In the genomic region with DNA sequence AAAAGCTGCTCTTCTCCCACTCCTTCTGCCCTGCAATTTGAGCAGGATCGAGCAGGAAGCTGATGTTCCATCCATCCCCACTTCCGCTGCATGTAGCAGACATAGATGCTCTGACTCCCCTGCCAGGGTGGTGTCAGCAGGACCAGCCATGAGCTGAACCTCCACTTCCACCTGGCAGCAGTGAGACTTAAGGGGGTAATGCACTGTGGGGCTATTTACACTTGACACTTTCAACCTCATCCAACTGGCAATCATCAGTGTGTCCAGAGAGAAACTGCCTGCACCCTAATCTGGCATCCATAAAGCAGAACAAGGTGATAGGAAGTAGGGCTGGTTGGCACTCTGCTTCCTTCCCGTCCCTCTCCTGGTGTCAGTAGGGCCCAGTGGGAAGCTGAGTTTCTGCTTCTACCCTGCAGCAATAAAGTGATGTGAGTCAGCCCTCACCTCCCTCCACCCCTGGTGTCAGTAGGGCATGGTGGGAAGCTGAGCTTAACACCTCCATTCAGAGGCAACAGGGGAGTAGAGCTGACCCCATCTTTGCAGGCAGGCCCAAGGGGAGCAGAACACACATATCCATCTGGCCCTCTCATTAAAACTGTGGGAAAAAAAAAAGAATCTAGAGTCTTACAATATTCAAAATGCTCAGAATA, we compare ENCODE assay signal across 23 cellular contexts.
A peak's percentile ranks its signal among the peaks of the same experiment; 100 is the strongest.
DNase-seq lines count a peak whose midpoint lies in the region; ATAC-seq and TF ChIP-seq lines count a peak whose summit lies in the region.
"Had no signal": no experiment of that assay in that cellular context is flagged by ENCODE, and none has a peak within 500 bp of the region (broad histone marks: within the 10 kb centered on the region; RNA-seq: fewer than 3 reads in every experiment).

No MANE protein-coding gene starts in this region.

- no peak overlapping the region for H3K4me2 ChIP-seq in trophoblast cell (ENCODE audit: low read length)
- H3K4me2 ChIP-seq in PC-3 (ENCODE audit: low read length): no peak overlapping the region
- H3K4me2 ChIP-seq: GM23338, PC-9, SK-N-SH had no signal

- TF ChIP-seq POLR2A in uterus (IDR thresholded peaks at IDR 0.05): no peak

- H3K27me3 ChIP-seq in trophoblast cell (ENCODE audit: insufficient read depth, low read length): no peaks in the 10 kb centered on the region
- no peaks in the 10 kb centered on the region for H3K27me3 ChIP-seq in uterus
- H3K27me3 ChIP-seq in PC-3 (ENCODE audit: low read length): 0 out of 2 replicates have a peak, but pooled peaks cover 7% of the 10 kb centered on the region

- no peaks in the 10 kb centered on the region for H3K36me3 Mint-ChIP-seq in osteocyte (ENCODE audit: unreplicated experiment)
- H3K36me3 Mint-ChIP-seq: CD8-positive, alpha-beta T cell had no signal

- H3K4me1 Mint-ChIP-seq in osteocyte (ENCODE audit: unreplicated experiment): no peaks in the 10 kb centered on the region

- H4K20me1 ChIP-seq in PC-3 (ENCODE audit: low read length): no peaks in the 10 kb centered on the region

- H3K27ac ChIP-seq in trophoblast cell (ENCODE audit: low read depth, low read length): no peak overlapping the region
- no peak overlapping the region for H3K27ac ChIP-seq in uterus
- H3K27ac ChIP-seq in PC-3 (ENCODE audit: low read length): no peak overlapping the region
- H3K27ac ChIP-seq: PC-9 had no signal

- H3K14ac ChIP-seq in trophoblast cell (ENCODE audit: low read length): no peak overlapping the region

- H3K79me1 ChIP-seq in trophoblast cell (ENCODE audit: low read length): no peaks in the 10 kb centered on the region

- no peak overlapping the region for H2AFZ ChIP-seq in trophoblast cell (ENCODE audit: insufficient read depth, low read length, poor library complexity)
- no peak overlapping the region for H2AFZ ChIP-seq in PC-3 (ENCODE audit: low read length)
- H2AFZ ChIP-seq: GM23338, PC-9 had no signal

- H3K9me3 ChIP-seq in trophoblast cell (ENCODE audit: insufficient read depth, low read depth, low read length) (no peaks in the 10 kb centered on the region), uterus (no peaks in the 10 kb centered on the region), PC-3 (ENCODE audit: low read length) (no peaks in the 10 kb centered on the region)
- H3K9me3 ChIP-seq: SK-N-SH had no signal

- H3K27ac Mint-ChIP-seq in osteocyte (ENCODE audit: unreplicated experiment): no peak overlapping the region
- H3K27ac Mint-ChIP-seq: CD8-positive, alpha-beta T cell; GM23338 had no signal

- H4K8ac ChIP-seq in trophoblast cell (ENCODE audit: low read depth, low read length): no peak overlapping the region

- H3F3A ChIP-seq in PC-3 (ENCODE audit: low read length, unreplicated experiment): no peaks in the 10 kb centered on the region

- intact Hi-C loops in uterus (cut with DNase I; ENCODE audit: low total_unique reads) (no loop called here), PC-3 (cut with micrococcal nuclease) (no loop called here)

- no peak overlapping the region for H4K91ac ChIP-seq in trophoblast cell (ENCODE audit: low read depth, low read length)

- H3K4ac ChIP-seq in trophoblast cell (ENCODE audit: low read depth, low read length): no peak overlapping the region

- H3K27me3 Mint-ChIP-seq in osteocyte (ENCODE audit: unreplicated experiment): peaks cover 14% of the 10 kb centered on the region

- POLR2A ChIA-PET in PC-3 (lab: Charles Lee; ENCODE audit: unreplicated experiment): no interaction called here

- no peak overlapping the region for H3K18ac ChIP-seq in trophoblast cell (ENCODE audit: low read length)

- H3K4me1 ChIP-seq in trophoblast cell (ENCODE audit: control insufficient read depth in 1 of 2, insufficient read depth in 2 of 2, low read length in 2 of 2) (no peaks in the 10 kb centered on the region), uterus (no peaks in the 10 kb centered on the region), PC-3 (ENCODE audit: insufficient read depth, low read length) (no peaks in the 10 kb centered on the region)

- H2BK12ac ChIP-seq in trophoblast cell (ENCODE audit: low read length): no peak overlapping the region

- H3K79me2 ChIP-seq in trophoblast cell (ENCODE audit: control insufficient read depth, insufficient read depth, low read length, poor library complexity): no peaks in the 10 kb centered on the region
- H3K79me2 ChIP-seq in PC-3 (ENCODE audit: low read length): no peaks in the 10 kb centered on the region

- CTCF ChIA-PET in PC-3 (lab: Charles Lee): no interaction called here

- H3K9ac ChIP-seq in trophoblast cell (ENCODE audit: low read length): no peak overlapping the region
- H3K9ac ChIP-seq in PC-3 (ENCODE audit: low read length): no peak overlapping the region
- H3K9ac ChIP-seq: SK-N-SH had no signal

- WGBS in trophoblast cell (ENCODE audit: extremely low coverage, insufficient coverage, insufficient read length): no CpG with 5 or more reads among the region's 3 CpGs

- no peak overlapping the region for H2BK120ac ChIP-seq in trophoblast cell (ENCODE audit: insufficient read depth, low read length, poor library complexity)

- no peaks in the 10 kb centered on the region for H3K9me2 ChIP-seq in PC-3 (replicated peaks; ENCODE audit: low read length)
- H3K9me2 ChIP-seq: SK-N-SH had no signal

- no peak overlapping the region for H3K4me3 ChIP-seq in trophoblast cell (ENCODE audit: low read depth, low read length)
- no peak overlapping the region for H3K4me3 ChIP-seq in uterus
- H3K4me3 ChIP-seq in PC-3 (ENCODE audit: low read length): no peak overlapping the region
- H3K4me3 ChIP-seq: GM12878, GM23338, PC-9 had no signal

- H3K36me3 ChIP-seq in trophoblast cell (ENCODE audit: control insufficient read depth in 1 of 2, insufficient read depth in 2 of 2, low read length in 2 of 2) (no peaks in the 10 kb centered on the region), uterus (no peaks in the 10 kb centered on the region), PC-3 (ENCODE audit: low read depth, low read length) (no peaks in the 10 kb centered on the region)

- DNase-seq in activated effector memory CD4-positive, alpha-beta T cell treated with anti-CD3 and anti-CD28 coated beads, Interleukin-2, amount 50 U/mL, for 16 hours: peak; percentile 12
- DNase-seq in activated effector memory CD4-positive, alpha-beta T cell treated with Interleukin-2 at 50 U/mL for 16 hours: no peak
- DNase-seq in ecto neural progenitor cell (ENCODE audit: low spot score): peak; percentile 40
- DNase-seq in osteocyte (ENCODE audit: extremely low spot score, unreplicated experiment): peak; percentile 53
- DNase-seq in activated T-cell treated with anti-CD3 and anti-CD28 coated beads, Interleukin-2, amount 50 U/mL, for 48 hours: no peak
- no peak for DNase-seq in trophoblast cell
- DNase-seq in uterus: no peak
- no peak for DNase-seq in PC-3
- DNase-seq: AML-193, C1 segment of cervical spinal cord, DND-41, HCEC 1CT, KG1, NCI-H1105, NCI-H146, NCI-H2029, NCI-H524 treated with DMSO at 0.1 percent for 48 hours, PC-9, SIG-M5, SK-N-SH had no signal

- no peak overlapping the region for H4K12ac ChIP-seq in trophoblast cell (ENCODE audit: low read depth, low read length)

- no TSS peak for BruUV-seq in PC-3 (replicated peaks; lab: Mats Ljungman, UMichigan)

- no peak for ATAC-seq in PC-3
- ATAC-seq: CD8-positive, alpha-beta T cell; GM12878; GM23338 had no signal

- H2BK5ac ChIP-seq in trophoblast cell (ENCODE audit: low read depth, low read length, poor library complexity): no peak overlapping the region

- H3K4me3 Mint-ChIP-seq in osteocyte (ENCODE audit: unreplicated experiment): no peak overlapping the region
- H3K4me3 Mint-ChIP-seq: CD8-positive, alpha-beta T cell; GM23338 had no signal

- H2AK5ac ChIP-seq in trophoblast cell (ENCODE audit: low read length): no peak overlapping the region

- TF ChIP-seq CTCF in osteocyte (IDR thresholded peaks at IDR 0.05) (no peak), uterus (IDR thresholded peaks at IDR 0.05) (no peak), PC-3 (conservative IDR thresholded peaks at IDR 0.05; ENCODE audit: low read depth, low read length) (no peak)

- H3K23ac ChIP-seq in trophoblast cell (ENCODE audit: low read length): no peak overlapping the region

- no peaks in the 10 kb centered on the region for H3K9me3 Mint-ChIP-seq in osteocyte (ENCODE audit: unreplicated experiment)
- H3K9me3 Mint-ChIP-seq: GM23338 had no signal

Comparison
In these comparisons a context has a peak if more than half of its experiments do, and no peak if none do; other contexts are left out.
1. DNase-seq: peak in activated effector memory CD4-positive, alpha-beta T cell treated with anti-CD3 and anti-CD28 coated beads, Interleukin-2, amount 50 U/mL, for 16 hours (single experiment), ecto neural progenitor cell (single experiment) and osteocyte (single experiment); none in activated effector memory CD4-positive, alpha-beta T cell treated with Interleukin-2 at 50 U/mL for 16 hours (single experiment), activated T-cell treated with anti-CD3 and anti-CD28 coated beads, Interleukin-2, amount 50 U/mL, for 48 hours (0 of 2), trophoblast cell (0 of 2), uterus (0 of 2) and PC-3 (single experiment).